In the genomic region with DNA sequence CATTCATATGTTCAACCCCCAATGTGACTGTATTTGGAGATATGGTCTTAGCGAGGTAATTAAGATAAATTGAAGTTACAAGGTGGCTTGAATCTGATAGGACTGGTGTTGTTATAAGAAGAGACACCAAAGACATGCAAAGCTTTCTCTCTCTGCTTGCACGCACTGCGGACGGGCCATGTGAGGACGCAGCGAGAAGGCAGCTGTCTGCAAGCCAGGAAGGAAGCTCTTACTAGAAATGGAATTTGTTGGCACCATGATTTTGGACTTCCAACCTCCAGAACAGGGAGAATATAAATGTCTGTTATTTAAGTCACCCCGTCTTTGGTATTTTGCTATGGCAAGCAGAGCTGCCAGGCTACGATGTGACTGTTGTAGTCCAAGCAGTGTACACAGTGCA, we compare ENCODE assay signal across 24 cellular contexts. TPM values are rescaled to one million over a fixed set of nuclear protein-coding genes. Genes with fewer than 3 reads are reported as not detected.
DNase-seq lines count a peak whose midpoint lies in the region; TF ChIP-seq lines count a peak whose summit lies in the region.
"Had no signal": no experiment of that assay in that cellular context is flagged by ENCODE, and none has a peak within 500 bp of the region (broad histone marks: within the 10 kb centered on the region; RNA-seq: fewer than 3 reads in every experiment).

No MANE protein-coding gene starts in this region.

- no peaks in the 10 kb centered on the region for H3K4me1 ChIP-seq in GM23248 (ENCODE audit: insufficient read depth)
- H3K4me1 ChIP-seq: A549, Caco-2 had no signal

- 35 to 38% methylated on average over 8 of the region's 8 CpGs for WGBS in GM23248 (ENCODE audit: low coverage in 1 of 2, low lambda C conversion rate in 2 of 2, missing lambda C conversion rate in 2 of 2), 2 experiments

- H2AFZ ChIP-seq in GM23248, result 0 out of 2 replicates have a peak overlapping the region, but pooled peaks have one; percentile 24

- peaks cover 26% of the 10 kb centered on the region for H3K27me3 ChIP-seq in GM23248 (replicated peaks; ENCODE audit: insufficient read depth)
- H3K27me3 ChIP-seq: BLaER1 treated with 17β-estradiol and CSF1 and Interleukin-3, amounts not matched to agents 10 nM and 100 nM had no signal

- no peaks in the 10 kb centered on the region for H4K20me1 ChIP-seq in GM23248 (ENCODE audit: insufficient read depth)
- H4K20me1 ChIP-seq: BLaER1 treated with 17β-estradiol and CSF1 and Interleukin-3, amounts not matched to agents 10 nM and 100 nM had no signal

- no peaks in the 10 kb centered on the region for H3K9me3 ChIP-seq in GM23248 (ENCODE audit: low read depth)
- H3K9me3 ChIP-seq: A549, Caco-2 had no signal

- no peak for TF ChIP-seq CTCF in AG10803 (conservative IDR thresholded peaks at IDR 0.05; ENCODE audit: low read length)

- no peaks in the 10 kb centered on the region for H3K9me2 ChIP-seq in GM23248 (ENCODE audit: insufficient read depth)

- H3K9ac ChIP-seq in GM23248, result no peak overlapping the region
- H3K9ac ChIP-seq: BLaER1 treated with 17β-estradiol and CSF1 and Interleukin-3, amounts not matched to agents 10 nM and 100 nM had no signal

- DNase-seq in AG10803 (ENCODE audit: low read depth), result peak; percentile 56
- DNase-seq in GM23248, result peak; percentile 46
- DNase-seq in lung microvascular endothelial cell (ENCODE audit: low read depth in 2 of 2), result peak; percentile 5 to 12
- DNase-seq in NAMALWA (ENCODE audit: low spot score), result no peak
- no peak for DNase-seq in MV-4-11 (lab: John Stamatoyannopoulos, UW)
- DNase-seq: ACHN; AML-193; Caco-2; Calu3; CD4-positive, alpha-beta T cell; CD8-positive, alpha-beta T cell; DMS79 treated with DMSO at 0.1 percent for 48 hours; EL; GDM1 had no signal

- H3F3A ChIP-seq in GM23248 (ENCODE audit: insufficient read depth), result 0 out of 2 replicates have a peak, but pooled peaks cover 7% of the 10 kb centered on the region

- no peak overlapping the region for H3K4me3 ChIP-seq in AG10803 (ENCODE audit: low read length)
- H3K4me3 ChIP-seq in GM23248, result no peak overlapping the region
- H3K4me3 ChIP-seq: A549; BLaER1 treated with 17β-estradiol and CSF1 and Interleukin-3, amounts not matched to agents 10 nM and 100 nM; GM12878 had no signal

- in situ Hi-C loops in GM23248 (cut with MboI), result no loop called here

- no peaks in the 10 kb centered on the region for H3K79me2 ChIP-seq in GM23248 (ENCODE audit: insufficient read depth)

- peak overlapping the region; percentile 20 for H3K4me2 ChIP-seq in GM23248 (ENCODE audit: unreplicated experiment)
- H3K4me2 ChIP-seq: A549 had no signal

- H3K36me3 ChIP-seq in GM23248 (ENCODE audit: low read depth), result no peaks in the 10 kb centered on the region

- H3K27ac ChIP-seq in GM23248, result no peak overlapping the region
- H3K27ac ChIP-seq: 22Rv1; A549; BLaER1 treated with 17β-estradiol and CSF1 and Interleukin-3, amounts not matched to agents 10 nM and 100 nM; C4-2B had no signal

RNA-seq across cellular contexts. Expression of a gene that starts 4.8 kb away (rescaled TPM):
- not detected in 2 replicates for total RNA-seq in GM23248 (2014; rRNA removed; shearing (Covaris generic))
- polyA plus RNA-seq in GM23248 (2016; fragmentation: Nextera tagmentation; extraction: Ambion mirVana), result not detected in 2 replicates
- not detected in 2 replicates for total RNA-seq in lung microvascular endothelial cell
- total RNA-seq: A172; Caco-2; Calu3; CD4-positive, alpha-beta T cell; CD8-positive, alpha-beta T cell; Daoy; G401; GM12878 had no signal
- polyA plus RNA-seq: A549, AG04450, BJ, GM12878 had no signal

Comparison
In these comparisons a context has a peak if more than half of its experiments do, and no peak if none do; other contexts are left out.
1. DNase-seq: peak in AG10803 (single experiment), GM23248 (single experiment) and lung microvascular endothelial cell (2 of 2); none in NAMALWA (single experiment) and MV-4-11 (single experiment).